Comparison of ENCODE assay signal across 9 cellular contexts in the genomic region with DNA sequence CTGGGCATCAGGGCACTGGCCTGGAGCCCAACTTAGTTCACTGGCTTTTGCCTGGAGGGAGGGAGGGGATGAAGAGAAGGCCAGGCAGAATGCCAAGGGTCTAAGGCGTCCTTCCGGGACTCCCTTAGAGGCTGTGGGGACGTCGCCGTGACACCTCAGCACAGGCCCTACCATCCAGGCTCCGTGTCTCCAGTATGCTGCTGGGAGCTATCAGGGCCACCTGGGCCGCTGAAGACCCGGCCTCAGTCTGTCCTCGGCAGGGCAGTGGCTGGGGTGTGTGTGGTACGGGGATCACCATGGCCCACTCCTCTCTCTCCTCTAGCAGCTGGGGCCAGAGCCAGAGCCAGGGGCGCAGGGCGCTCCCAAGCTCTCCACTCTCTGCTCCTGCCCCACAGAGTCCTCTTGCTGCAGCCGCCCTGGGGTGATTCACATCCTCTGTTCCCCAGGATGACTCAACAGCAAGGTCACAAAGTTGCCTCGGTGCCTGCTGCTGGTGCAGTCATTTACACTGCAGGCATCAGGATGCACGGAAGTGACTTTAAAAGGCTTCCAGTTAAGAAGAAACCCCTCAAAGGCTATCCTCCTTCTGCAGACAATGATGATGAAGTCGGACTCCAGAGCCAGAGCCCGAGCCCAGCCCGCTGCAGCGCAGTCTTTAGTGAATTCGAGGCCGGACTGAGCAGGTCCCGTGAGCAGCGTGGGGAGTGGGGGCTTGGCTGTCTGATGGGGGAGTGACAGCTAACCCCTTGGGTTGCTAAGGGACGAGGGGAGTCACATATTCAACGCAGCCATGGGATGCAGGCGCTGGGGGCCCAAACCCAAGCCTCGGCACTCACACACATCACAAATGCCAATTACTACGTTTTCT. TPM values are rescaled to one million over a fixed set of nuclear protein-coding genes. Genes with fewer than 3 reads are reported as not detected.
DNase-seq lines count a peak whose midpoint lies in the region; ATAC-seq and TF ChIP-seq lines count a peak whose summit lies in the region.
"Had no signal": no experiment of that assay in that cellular context is flagged by ENCODE, and none has a peak within 500 bp of the region (broad histone marks: within the 10 kb centered on the region; RNA-seq: fewer than 3 reads in every experiment).

No MANE protein-coding gene starts in this region.

- H3K27me3 ChIP-seq in endodermal cell (ENCODE audit: control insufficient read depth, insufficient read depth, low read length, poor library complexity, severe bottlenecking), result peaks cover 21% of the 10 kb centered on the region
- no peaks in the 10 kb centered on the region for H3K27me3 ChIP-seq in smooth muscle cell (ENCODE audit: low read depth)

- H3K36me3 Mint-ChIP-seq in endodermal cell (ENCODE audit: low read depth), result no peaks in the 10 kb centered on the region

- H3K27ac ChIP-seq in endodermal cell (ENCODE audit: low read depth, low read length) (no peak overlapping the region), smooth muscle cell (ENCODE audit: low read depth) (peak overlapping the region; percentile 67)

- H3K9ac ChIP-seq in endodermal cell (ENCODE audit: extremely low read depth, low read length, poor library complexity, severe bottlenecking), result no peak overlapping the region
- peak overlapping the region; percentile 18 for H3K9ac ChIP-seq in smooth muscle cell (ENCODE audit: low read depth)

- H3K27me3 Mint-ChIP-seq in endodermal cell (ENCODE audit: insufficient read depth), result peaks cover 13% of the 10 kb centered on the region
- H3K27me3 Mint-ChIP-seq: central memory CD8-positive, alpha-beta T cell had no signal

- 56 to 79% methylated on average over 9 to 28 of the region's 28 CpGs for WGBS in endodermal cell (ENCODE audit: insufficient coverage in 1 of 2, insufficient read length in 1 of 2), 2 experiments
- 67% methylated on average over 25 of the region's 28 CpGs for WGBS in smooth muscle cell (ENCODE audit: low lambda C conversion rate)

- no peaks in the 10 kb centered on the region for H4K20me1 ChIP-seq in smooth muscle cell (ENCODE audit: low read depth)

- H3K4me3 Mint-ChIP-seq in endodermal cell, result no peak overlapping the region
- H3K4me3 Mint-ChIP-seq: central memory CD8-positive, alpha-beta T cell had no signal

- H3K4me3 ChIP-seq in endodermal cell (ENCODE audit: low read length) (no peak overlapping the region), smooth muscle cell (no peak overlapping the region)

- H3K27ac Mint-ChIP-seq in endodermal cell, result no peak overlapping the region

- H3K36me3 ChIP-seq in endodermal cell (ENCODE audit: control insufficient read depth, insufficient read depth, low read length) (no peaks in the 10 kb centered on the region), smooth muscle cell (ENCODE audit: low read depth) (no peaks in the 10 kb centered on the region)

- DNase-seq in GOT3 (lab: John Stamatoyannopoulos, UW) (peak; percentile 16), OCI-M1 (lab: John Stamatoyannopoulos, UW) (peak; percentile 15), endodermal cell (peak; percentile 59), smooth muscle cell (lab: John Stamatoyannopoulos, UW; ENCODE audit: unreplicated experiment) (no peak), omental fat pad (ENCODE audit: low spot score) (no peak)

- H3F3A ChIP-seq in smooth muscle cell (ENCODE audit: low read depth), result no peaks in the 10 kb centered on the region

- H2AFZ ChIP-seq in smooth muscle cell (ENCODE audit: low read depth), result no peak overlapping the region

- no peak for ATAC-seq in HG03175 (IDR thresholded peaks at IDR 0.05; ENCODE audit: unreplicated experiment)
- no peak for ATAC-seq in omental fat pad (ENCODE audit: low FRiP score)
- ATAC-seq in GM21737 (IDR thresholded peaks at IDR 0.05; ENCODE audit: unreplicated experiment), result no peak
- ATAC-seq in GM21390 (IDR thresholded peaks at IDR 0.05; ENCODE audit: unreplicated experiment), result no peak

- H3K4me1 ChIP-seq in endodermal cell (ENCODE audit: control insufficient read depth, insufficient read depth, low read length), result no peaks in the 10 kb centered on the region
- peaks cover 10% of the 10 kb centered on the region for H3K4me1 ChIP-seq in smooth muscle cell (ENCODE audit: low read depth)

- peaks cover 24% of the 10 kb centered on the region for H3K9me3 Mint-ChIP-seq in endodermal cell
- H3K9me3 Mint-ChIP-seq: central memory CD8-positive, alpha-beta T cell had no signal

- TF ChIP-seq CTCF in endodermal cell (conservative IDR thresholded peaks at IDR 0.05) (no peak), smooth muscle cell (IDR thresholded peaks at IDR 0.05; ENCODE audit: borderline replicate concordance, insufficient read depth, poor library complexity, severe bottlenecking) (no peak), omental fat pad (IDR thresholded peaks at IDR 0.05) (no peak)

- H3K4me1 Mint-ChIP-seq in endodermal cell, result peaks cover 6% of the 10 kb centered on the region
- H3K4me1 Mint-ChIP-seq: central memory CD8-positive, alpha-beta T cell had no signal

- H3K9me3 ChIP-seq in endodermal cell (ENCODE audit: control insufficient read depth, low read length) (no peaks in the 10 kb centered on the region), smooth muscle cell (replicated peaks; ENCODE audit: low read depth) (no peaks in the 10 kb centered on the region)

- H3K4me2 ChIP-seq in smooth muscle cell, result peak overlapping the region; percentile 30

- no peaks in the 10 kb centered on the region for H3K79me2 ChIP-seq in smooth muscle cell (ENCODE audit: low read depth)

RNA-seq across cellular contexts. Expression of a gene that starts 31.9 kb away (rescaled TPM):
- 1 to 10 TPM; 3.6 to 5.0 TPM for total RNA-seq in endodermal cell
- 1.00 TPM for polyA plus RNA-seq in endodermal cell (2013, experiment 1 of 2)
- polyA plus RNA-seq in endodermal cell (2013, experiment 2 of 2), result 0.66 TPM
- total RNA-seq in smooth muscle cell, result 0.13 and 0.18 TPM in 2 replicates
- 0.78 and 1.2 TPM in 2 replicates for polyA plus RNA-seq in smooth muscle cell
- under 1 TPM; 0.24 to 0.79 (median 0.40) TPM for total RNA-seq in omental fat pad

Comparison
In these comparisons a context has a peak if more than half of its experiments do, and no peak if none do; other contexts are left out.
1. DNase-seq: peak in GOT3 (single experiment), OCI-M1 (single experiment) and endodermal cell (single experiment); none in smooth muscle cell (single experiment) and omental fat pad (single experiment).